ENCODE assay signal across 1 cellular context in genomic region chr16:68094614-68094934, GRCh38.
TF ChIP-seq lines count a peak whose summit lies in the region.

No MANE protein-coding gene starts in this region.

TF ChIP-seq in GM23338, 12 proteins besides CTCF, POLR2A, EP300 and RAD21 (continued from another document):
- TF ChIP-seq ZNF462 (CRISPR knock-in tag; IDR thresholded peaks at IDR 0.05): no peak
- no peak for TF ChIP-seq JUNB (IDR thresholded peaks at IDR 0.05; ENCODE audit: unreplicated experiment)
- TF ChIP-seq ZNF331 (CRISPR knock-in tag; IDR thresholded peaks at IDR 0.05; ENCODE audit: low read depth): no peak
- TF ChIP-seq POLR2AphosphoS5 (IDR thresholded peaks at IDR 0.05; ENCODE audit: low read depth): no peak
- TF ChIP-seq CREB1 (CRISPR knock-in tag; IDR thresholded peaks at IDR 0.05; ENCODE audit: low read depth): no peak
- TF ChIP-seq STAT1 (IDR thresholded peaks at IDR 0.05; ENCODE audit: unreplicated experiment): no peak
- no peak for TF ChIP-seq EZH2 (IDR thresholded peaks at IDR 0.05; ENCODE audit: low read depth, unreplicated experiment)
- TF ChIP-seq REST (IDR thresholded peaks at IDR 0.05; ENCODE audit: unreplicated experiment): no peak
TF ChIP-seq in GM23338: peak in this region for 0.
